In genomic region chr10:63267414-63268138, GRCh38 we compare ENCODE assay signal across 8 cellular contexts.
DNase-seq lines count a peak whose midpoint lies in the region; ATAC-seq and TF ChIP-seq lines count a peak whose summit lies in the region.

No MANE protein-coding gene starts in this region.

- peaks cover 14% of the 10 kb centered on the region for H3K36me3 Mint-ChIP-seq in nephron progenitor cell (ENCODE audit: low read depth)

- no peak for TF ChIP-seq CTCF in VCaP (conservative IDR thresholded peaks at IDR 0.05)
- no peak for TF ChIP-seq CTCF in nephron progenitor cell (IDR thresholded peaks at IDR 0.05)

- H3K4me3 Mint-ChIP-seq in nephron progenitor cell: peak overlapping the region; percentile 98

- peaks cover 19% of the 10 kb centered on the region for H3K4me1 Mint-ChIP-seq in nephron progenitor cell

- in situ Hi-C loops in KBM-7 (cut with MboI; ENCODE audit: low pct_unique_long_range_greater_than_20kb, low sequenced_read_pairs): no loop called here

- no peak for ATAC-seq in GM19397 (IDR thresholded peaks at IDR 0.05; ENCODE audit: unreplicated experiment)
- ATAC-seq in GM18517 (IDR thresholded peaks at IDR 0.05; ENCODE audit: unreplicated experiment): no peak

- DNase-seq in SKM-1 treated with dmso at 0.1 percent for 144 hours (lab: John Stamatoyannopoulos, UW; ENCODE audit: unreplicated experiment) (peak; percentile 22), SKM-1 (lab: John Stamatoyannopoulos, UW; ENCODE audit: unreplicated experiment) (no peak), KBM-7 (peak; percentile 68), fibroblast of peridontal ligament (ENCODE audit: extremely low read depth) (peak; percentile 90), nephron progenitor cell (no peak)

- no peaks in the 10 kb centered on the region for H3K9me3 Mint-ChIP-seq in nephron progenitor cell

- H3K27me3 Mint-ChIP-seq in nephron progenitor cell (ENCODE audit: low read depth, poor library complexity): peaks cover 3% of the 10 kb centered on the region

- peak overlapping the region; percentile 99 for H3K27ac Mint-ChIP-seq in nephron progenitor cell

- peak overlapping the region; percentile 87 for H3K27ac ChIP-seq in VCaP

Comparison
In these comparisons a context has a peak if more than half of its experiments do, and no peak if none do; other contexts are left out.
1. DNase-seq: peak in SKM-1 treated with dmso at 0.1 percent for 144 hours (single experiment), KBM-7 (single experiment) and fibroblast of peridontal ligament (single experiment); none in SKM-1 (single experiment) and nephron progenitor cell (single experiment).